8 cellular contexts compared by ENCODE assay signal in genomic region chr5:95620870-95621838, GRCh38. TPM values are rescaled to one million over a fixed set of nuclear protein-coding genes. Genes with fewer than 3 reads are reported as not detected.
DNase-seq lines count a peak whose midpoint lies in the region; ATAC-seq, FAIRE-seq and TF ChIP-seq lines count a peak whose summit lies in the region.

No MANE protein-coding gene starts in this region.

- H3K36me3 Mint-ChIP-seq in T-cell = no peaks in the 10 kb centered on the region

- H3K27ac ChIP-seq in BLaER1 = peak overlapping the region; percentile 96
- H3K27ac ChIP-seq in keratinocyte (ENCODE audit: control insufficient read depth, insufficient read depth, low read length) = no peak overlapping the region

- peak overlapping the region; percentile 85 to 93 for H3K27ac Mint-ChIP-seq in T-cell

- H4K20me1 ChIP-seq in BLaER1 (no peaks in the 10 kb centered on the region), keratinocyte (ENCODE audit: control insufficient read depth, extremely low read depth, insufficient read depth, low read length) (no peaks in the 10 kb centered on the region)

- H3K4me2 ChIP-seq in BLaER1 (peak overlapping the region; percentile 96), keratinocyte (ENCODE audit: control insufficient read depth, extremely low read depth, insufficient read depth, low read depth, low read length) (peak overlapping the region; percentile 77)

- ATAC-seq in HG03432 (IDR thresholded peaks at IDR 0.05; ENCODE audit: unreplicated experiment) (peak; percentile 57), T-cell (replicated peaks in 1 of 4) (peak; percentile 54 to 63 (median 58))

- H3K4me1 ChIP-seq in BLaER1 (peaks cover 44% of the 10 kb centered on the region), keratinocyte (ENCODE audit: control insufficient read depth, extremely low read depth, insufficient read depth, low read length) (peaks cover 28% of the 10 kb centered on the region)

- FAIRE-seq in GM19239 (lab: Jason Lieb, UNC) (peak; percentile 21), keratinocyte (lab: Jason Lieb, UNC) (no peak)

- H3K4me3 Mint-ChIP-seq in T-cell = peak overlapping the region; percentile 80 to 84 (median 83)

- dilution Hi-C loops in keratinocyte (cut with MboI; ENCODE audit: extremely low pct_ligation_motif_present, low sequenced_read_pairs) = no loop called here

- peak in 1 of 3 experiments; percentile 18 for TF ChIP-seq CTCF in keratinocyte (optimal IDR thresholded peaks at IDR 0.05 in 1 of 3, IDR thresholded peaks at IDR 0.05 in 1 of 3, conservative IDR thresholded peaks at IDR 0.05 in 1 of 3; ENCODE audit: extremely low read depth in 1 of 3, insufficient read depth in 2 of 3, low read length in 3 of 3)

- no peaks in the 10 kb centered on the region for H3K79me2 ChIP-seq in keratinocyte (ENCODE audit: control insufficient read depth, insufficient read depth, low read length)

- DNase-seq in GM19239 (ENCODE audit: insufficient read length, low spot score) = no peak
- DNase-seq in T-cell = peak in 30 of 34 experiments; percentile 2 to 51 (median 24)
- peak; percentile 56 for DNase-seq in astrocyte of the hippocampus (ENCODE audit: low read depth, low spot score)
- DNase-seq in keratinocyte (ENCODE audit: low read depth, low spot score) = no peak
- DNase-seq in stimulated activated CD4-positive, alpha-beta T cell treated with anti-CD3 and anti-CD28 coated beads, Interleukin-1b, Interleukin-23, amount 100 ng/mL, for 48 hours = peak; percentile 49
- DNase-seq in HCEC 1CT = no peak

- no peaks in the 10 kb centered on the region for H3K9me1 ChIP-seq in keratinocyte (ENCODE audit: control insufficient read depth, extremely low read depth, insufficient read depth, low read length)

- H3K9me3 ChIP-seq in BLaER1 = no peaks in the 10 kb centered on the region
- H3K9me3 ChIP-seq in keratinocyte (ENCODE audit: control insufficient read depth, low read depth, low read length) = no peaks in the 10 kb centered on the region

- H3K36me3 ChIP-seq in BLaER1 (no peaks in the 10 kb centered on the region), keratinocyte (ENCODE audit: control insufficient read depth in 2 of 2, extremely low read depth in 1 of 2, insufficient read depth in 2 of 2, low read length in 2 of 2) (no peaks in the 10 kb centered on the region)

- CTCF ChIA-PET in T-cell (lab: Charles Lee) = interaction anchor here (0.7 to 2.6 kb wide), 3 partner anchors 10 to 1398 kb away, joined by 4 to 32 read pairs (median 26); partner anchors contain the start of gene RFESD (in 1 of the 2)

- peaks cover 23% of the 10 kb centered on the region for H3K27me3 ChIP-seq in BLaER1
- peaks cover 9% of the 10 kb centered on the region for H3K27me3 ChIP-seq in keratinocyte (ENCODE audit: control insufficient read depth, extremely low read depth, insufficient read depth, low read length)

- peaks cover 56 to 73% (median 70%) of the 10 kb centered on the region in 3 donors for H3K4me1 Mint-ChIP-seq in T-cell

- POLR2A ChIA-PET in T-cell (lab: Charles Lee) = interaction anchor here (1.1 to 2.4 kb wide), 2 partner anchors 11 to 26 kb away, joined by 5 to 10 read pairs; no protein-coding TSS in a partner anchor

- H3K4me3 ChIP-seq in BLaER1 = peak overlapping the region; percentile 71
- peak overlapping the region in 2 of 3 experiments; percentile 15 to 21 for H3K4me3 ChIP-seq in keratinocyte (ENCODE audit: control insufficient read depth in 2 of 3, extremely low read depth in 1 of 3, insufficient read depth in 2 of 3, low read depth in 1 of 3, low read length in 3 of 3)

- H2AFZ ChIP-seq in keratinocyte (ENCODE audit: control insufficient read depth, low read length) = peak overlapping the region; percentile 67

- H3K27me3 Mint-ChIP-seq in T-cell = no peaks in the 10 kb centered on the region

- H3K9me3 Mint-ChIP-seq in T-cell = no peaks in the 10 kb centered on the region

- H3K9ac ChIP-seq in BLaER1 (peak overlapping the region; percentile 87), keratinocyte (ENCODE audit: control insufficient read depth, extremely low read depth, insufficient read depth, low read length) (peak overlapping the region; percentile 44)

RNA-seq across cellular contexts. Expression of gene GPR150, which starts 1.3 kb away (rescaled TPM):
- total RNA-seq in T-cell = 1 to 10 TPM; 1.2 to 2.2 (median 1.6) TPM
- 0.07 to 0.08 TPM (median 0.07 TPM) in 3 replicates for polyA plus RNA-seq in keratinocyte
- polyA plus RNA-seq in keratinocyte (2011; ENCODE audit: low read depth) = not detected
- 0.06 and 0.12 TPM in 2 replicates for polyA plus RNA-seq in keratinocyte (2011; cell fraction: cytosol; rRNA removed)
- polyA plus RNA-seq in keratinocyte (2011; cell fraction: nucleus; rRNA removed) = 0.11 and 0.35 TPM in 2 replicates
- polyA plus RNA-seq in keratinocyte (2012; ENCODE audit: low replicate concordance) = 0.07 and 0.13 TPM in 2 replicates
- 0.20 TPM in 1 of 3 replicates, not detected in the others for polyA minus RNA-seq in keratinocyte
- polyA minus RNA-seq in keratinocyte (2011; cell fraction: cytosol; rRNA and poly(A)+ RNA removed) = not detected
- not detected in 2 replicates for polyA minus RNA-seq in keratinocyte (2011; cell fraction: nucleus; rRNA and poly(A)+ RNA removed)

RNA-seq across cellular contexts. Expression of gene RFESD, which starts 25.4 kb away (rescaled TPM):
- 1 to 10 TPM; 4.2 to 8.3 (median 5.6) TPM for total RNA-seq in T-cell
- polyA plus RNA-seq in keratinocyte = 1.1 to 3.5 TPM (median 1.5 TPM) in 3 replicates
- polyA plus RNA-seq in keratinocyte (2011; ENCODE audit: low read depth) = 0.52 TPM
- 1.1 and 2.5 TPM in 2 replicates for polyA plus RNA-seq in keratinocyte (2011; cell fraction: cytosol; rRNA removed)
- 1.1 and 1.3 TPM in 2 replicates for polyA plus RNA-seq in keratinocyte (2011; cell fraction: nucleus; rRNA removed)
- 1.3 and 1.4 TPM in 2 replicates for polyA plus RNA-seq in keratinocyte (2012; ENCODE audit: low replicate concordance)
- 1.5 to 3.5 TPM in 2 of 3 replicates, not detected in the other for polyA minus RNA-seq in keratinocyte
- not detected for polyA minus RNA-seq in keratinocyte (2011; cell fraction: cytosol; rRNA and poly(A)+ RNA removed)
- polyA minus RNA-seq in keratinocyte (2011; cell fraction: nucleus; rRNA and poly(A)+ RNA removed) = 0.21 and 1.9 TPM in 2 replicates

Comparison
In these comparisons a context has a peak if more than half of its experiments do, and no peak if none do; other contexts are left out.
1. DNase-seq: peak in T-cell (30 of 34), astrocyte of the hippocampus (single experiment) and stimulated activated CD4-positive, alpha-beta T cell treated with anti-CD3 and anti-CD28 coated beads, Interleukin-1b, Interleukin-23, amount 100 ng/mL, for 48 hours (single experiment); none in GM19239 (single experiment), keratinocyte (single experiment) and HCEC 1CT (single experiment).